ENCODE assay signal across 12 cellular contexts in genomic region chr2:175855794-175856453, GRCh38.
DNase-seq lines count a peak whose midpoint lies in the region; ATAC-seq, FAIRE-seq and TF ChIP-seq lines count a peak whose summit lies in the region.
"Had no signal": no experiment of that assay in that cellular context is flagged by ENCODE, and none has a peak within 500 bp of the region (broad histone marks: within the 10 kb centered on the region; RNA-seq: fewer than 3 reads in every experiment).

No MANE protein-coding gene starts in this region.

- CTCF ChIA-PET in A549 (lab: Yijun Ruan, JAX): interaction anchor here (0.6 kb wide), 1 partner anchor 43 kb away, joined by 3 read pairs; no protein-coding TSS in a partner anchor

- H3K4me3 ChIP-seq in A549 (no peak overlapping the region), left lung (no peak overlapping the region)
- H3K4me3 ChIP-seq: BLaER1 had no signal

- intact Hi-C loops in left lung (cut with DNase I): no loop called here

- no peak for TF ChIP-seq CTCF in A549 (IDR thresholded peaks at IDR 0.05)
- TF ChIP-seq CTCF in left lung (IDR thresholded peaks at IDR 0.05): no peak

- H3K36me3 ChIP-seq in left lung: no peaks in the 10 kb centered on the region
- H3K36me3 ChIP-seq: BLaER1, WERI-Rb-1 had no signal

- TF ChIP-seq RAD21 in A549 (conservative IDR thresholded peaks at IDR 0.05 in 1 of 2, IDR thresholded peaks at IDR 0.05 in 1 of 2): no peak

- POLR2A ChIA-PET in A549 (lab: Yijun Ruan, JAX): no interaction called here

- H3K4me1 ChIP-seq in A549 (no peaks in the 10 kb centered on the region), left lung (no peaks in the 10 kb centered on the region)
- H3K4me1 ChIP-seq: BLaER1 had no signal

- DNase-seq in A549 (ENCODE audit: low read depth in 1 of 2, low spot score in 1 of 2) (no peak), Kasumi-1 (lab: John Stamatoyannopoulos, UW) (peak; percentile 25 to 32), left lung (peak in 1 of 2 donors; percentile 31), NCI-H2227 (lab: John Stamatoyannopoulos, UW; ENCODE audit: unreplicated experiment) (no peak), T-helper 2 cell (no peak), GDM1 (lab: John Stamatoyannopoulos, UW) (no peak)
- DNase-seq: activated naive CD4-positive, alpha-beta T cell treated with anti-CD3 and anti-CD28 coated beads, Interleukin-2, amount 50 U/mL, for 16 hours; NK-92 treated with Interleukin-12 subunit alpha and Interleukin-12 subunit beta, amount 100 ng/mL, for 24 hours; WERI-Rb-1 had no signal

- no peak for TF ChIP-seq POLR2A in A549 (IDR thresholded peaks at IDR 0.05; ENCODE audit: low read length)

- H3K9me3 ChIP-seq in A549: no peaks in the 10 kb centered on the region
- no peaks in the 10 kb centered on the region for H3K9me3 ChIP-seq in left lung
- H3K9me3 ChIP-seq: BLaER1 had no signal

- no peak overlapping the region for H3K27ac ChIP-seq in A549
- H3K27ac ChIP-seq in cingulate gyrus (ENCODE audit: low read depth, low read length): peak overlapping the region; percentile 39
- no peak overlapping the region for H3K27ac ChIP-seq in left lung
- H3K27ac ChIP-seq: BLaER1, WERI-Rb-1 had no signal

- ATAC-seq in A549 (peak; percentile 51 to 76), left lung (peak; percentile 90), HG03342 (IDR thresholded peaks at IDR 0.05; ENCODE audit: unreplicated experiment) (no peak)

- H3K4me2 ChIP-seq in A549: no peak overlapping the region
- H3K4me2 ChIP-seq: BLaER1 had no signal

- no peak for FAIRE-seq in A549 (lab: Jason Lieb, UNC)

- H3K27me3 ChIP-seq in left lung: peaks cover 0 to 6% of the 10 kb centered on the region in 2 donors
- H3K27me3 ChIP-seq: BLaER1 had no signal

- TF ChIP-seq EP300 in A549 (IDR thresholded peaks at IDR 0.05): no peak

- WGBS in A549 (ENCODE audit: missing lambda C conversion rate): 4% methylated on average over 4 of the region's 4 CpGs

TF ChIP-seq in A549, 52 proteins besides CTCF, POLR2A, EP300 and RAD21:
- no peak for TF ChIP-seq MAX (IDR thresholded peaks at IDR 0.05)
- TF ChIP-seq HOXB5 (CRISPR knock-in tag; IDR thresholded peaks at IDR 0.05): no peak
- TF ChIP-seq HEYL (CRISPR knock-in tag; IDR thresholded peaks at IDR 0.05): no peak
- no peak for TF ChIP-seq CBX8 (IDR thresholded peaks at IDR 0.05)
- no peak for TF ChIP-seq CHD2 (IDR thresholded peaks at IDR 0.05; ENCODE audit: low read length, partially characterized antibody)
- no peak for TF ChIP-seq ZC3H11A (IDR thresholded peaks at IDR 0.05)
- TF ChIP-seq TFCP2L1 (CRISPR knock-in tag; IDR thresholded peaks at IDR 0.05): no peak
- no peak for TF ChIP-seq EHF (CRISPR knock-in tag; IDR thresholded peaks at IDR 0.05)
- TF ChIP-seq ESRRA (IDR thresholded peaks at IDR 0.05; ENCODE audit: borderline replicate concordance, low read length): no peak

Comparison
In these comparisons a context has a peak if more than half of its experiments do, and no peak if none do; other contexts are left out.
1. DNase-seq: peak in Kasumi-1 (2 of 2); none in A549 (0 of 2), NCI-H2227 (single experiment), T-helper 2 cell (0 of 5) and GDM1 (single experiment).